Comparison of ENCODE assay signal across 27 cellular contexts in genomic region chr6:12811519-12811918, GRCh38.
"Had no signal": no experiment of that assay in that cellular context is flagged by ENCODE, and none has a peak within 500 bp of the region (broad histone marks: within the 10 kb centered on the region; RNA-seq: fewer than 3 reads in every experiment).

No MANE protein-coding gene starts in this region.

- H3K27ac Mint-ChIP-seq: effector memory CD8-positive, alpha-beta T cell; endodermal cell; mesothelial cell of epicardium; naive B cell; naive thymus-derived CD8-positive, alpha-beta T cell had no signal

- H3K4me3 Mint-ChIP-seq: effector memory CD8-positive, alpha-beta T cell; endodermal cell; mesothelial cell of epicardium; naive B cell; naive thymus-derived CD8-positive, alpha-beta T cell had no signal

- H3K9me3 Mint-ChIP-seq: effector memory CD8-positive, alpha-beta T cell; endodermal cell had no signal

- H3K27me3 ChIP-seq: colonic mucosa, gastrocnemius medialis, left lung had no signal

- H3K36me3 ChIP-seq: colonic mucosa, esophagus squamous epithelium, gastrocnemius medialis, heart right ventricle, left lung, lower lobe of right lung had no signal

- H3K36me3 Mint-ChIP-seq: mesothelial cell of epicardium; naive B cell; naive thymus-derived CD8-positive, alpha-beta T cell had no signal

- H3K4me1 Mint-ChIP-seq: naive B cell; naive thymus-derived CD8-positive, alpha-beta T cell had no signal

- DNase-seq: colonic mucosa; dermis blood vessel endothelial cell; effector CD8-positive, alpha-beta T cell; effector memory CD8-positive, alpha-beta T cell; endodermal cell; erythroblast; esophagus squamous epithelium; foreskin fibroblast; foreskin melanocyte; gastrocnemius medialis; glutamatergic neuron; head of caudate nucleus; heart right ventricle; hippocampal formation; left cardiac atrium; left lung; left ventricle myocardium superior; lower lobe of right lung; mesenchymal stem cell; mucosa of descending colon; naive B cell; naive thymus-derived CD8-positive, alpha-beta T cell had no signal

- H3K4me1 ChIP-seq: colonic mucosa, esophagus squamous epithelium, gastrocnemius medialis, heart right ventricle, left lung, lower lobe of right lung had no signal

- H3K27ac ChIP-seq: colonic mucosa, epithelial cell of prostate, esophagus squamous epithelium, gastrocnemius medialis, heart right ventricle, left lung, lower lobe of right lung had no signal

- FAIRE-seq: endometrium, islet of Langerhans, keratinocyte had no signal

- H3K4me3 ChIP-seq: colonic mucosa, esophagus squamous epithelium, gastrocnemius medialis, heart right ventricle, left lung, lower lobe of right lung, mucosa of descending colon had no signal

- H3K9me3 ChIP-seq: colonic mucosa, esophagus squamous epithelium, gastrocnemius medialis, heart right ventricle, left lung, lower lobe of right lung, mucosa of descending colon had no signal
